In genomic region chr10:11317936-11318670, GRCh38 we compare ENCODE assay signal across 2 cellular contexts.
TF ChIP-seq lines count a peak whose summit lies in the region.

No MANE protein-coding gene starts in this region.

TF ChIP-seq in K562, 482 proteins besides CTCF, POLR2A, EP300 and RAD21 (continued from another document):
- TF ChIP-seq CREB3L1 (IDR thresholded peaks at IDR 0.05; ENCODE audit: borderline replicate concordance, low read depth): no peak
- no peak for TF ChIP-seq KDM4B (IDR thresholded peaks at IDR 0.05; ENCODE audit: borderline replicate concordance in 2 of 2, low read depth in 1 of 2)
- TF ChIP-seq PATZ1 (CRISPR knock-in tag; IDR thresholded peaks at IDR 0.05; ENCODE audit: borderline replicate concordance): no peak

TF ChIP-seq in SK-N-SH treated with all-trans-retinoic acid at 6 μM for 48 hours, 23 proteins besides CTCF, POLR2A, EP300 and RAD21 (continued from another document):
- TF ChIP-seq CREB5 (CRISPR knock-in tag; IDR thresholded peaks at IDR 0.05; ENCODE audit: low read depth): no peak
- no peak for TF ChIP-seq RARB (CRISPR knock-in tag; IDR thresholded peaks at IDR 0.05)
- no peak for TF ChIP-seq ZNF565 (CRISPR knock-in tag; conservative IDR thresholded peaks at IDR 0.05; ENCODE audit: low read depth)
- no peak for TF ChIP-seq PPARA (CRISPR knock-in tag; IDR thresholded peaks at IDR 0.05; ENCODE audit: borderline replicate concordance)
- no peak for TF ChIP-seq PATZ1 (CRISPR knock-in tag; IDR thresholded peaks at IDR 0.05; ENCODE audit: borderline replicate concordance)
- TF ChIP-seq TSHZ2 (CRISPR knock-in tag; IDR thresholded peaks at IDR 0.05): no peak
- TF ChIP-seq BACH2 (CRISPR knock-in tag; IDR thresholded peaks at IDR 0.05; ENCODE audit: borderline replicate concordance): no peak
- TF ChIP-seq ZNF8 (CRISPR knock-in tag; IDR thresholded peaks at IDR 0.05): no peak
- TF ChIP-seq ZC3H10 (CRISPR knock-in tag; IDR thresholded peaks at IDR 0.05): no peak
